In genomic region chr17:55122114-55122513, GRCh38 we compare ENCODE assay signal across 20 cellular contexts.
DNase-seq lines count a peak whose midpoint lies in the region; ATAC-seq and TF ChIP-seq lines count a peak whose summit lies in the region.
"Had no signal": no experiment of that assay in that cellular context is flagged by ENCODE, and none has a peak within 500 bp of the region (broad histone marks: within the 10 kb centered on the region; RNA-seq: fewer than 3 reads in every experiment).

No MANE protein-coding gene starts in this region.

- H3K9me3 Mint-ChIP-seq in activated naive CD8-positive, alpha-beta T cell treated with anti-CD3 and anti-CD28 coated beads, Interleukin-2, amount 50 U/mL, for 24 hours = no peaks in the 10 kb centered on the region
- H3K9me3 Mint-ChIP-seq in activated naive CD8-positive, alpha-beta T cell treated with anti-CD3 and anti-CD28 coated beads for 36 hours = no peaks in the 10 kb centered on the region
- no peaks in the 10 kb centered on the region for H3K9me3 Mint-ChIP-seq in activated T-helper 17 cell treated with anti-CD3 and anti-CD28 coated beads, Interleukin-2, amount 50 U/mL, for 72 hours
- no peaks in the 10 kb centered on the region for H3K9me3 Mint-ChIP-seq in stimulated activated effector memory CD8-positive, alpha-beta T cell treated with anti-CD3 and anti-CD28 coated beads, Interleukin-12 subunit alpha, Interleukin-12 subunit beta, amount 100 ng/mL, for 72 hours
- no peaks in the 10 kb centered on the region for H3K9me3 Mint-ChIP-seq in Caco-2 (ENCODE audit: unreplicated experiment)
- H3K9me3 Mint-ChIP-seq: CD4-positive, alpha-beta memory T cell; CD8-positive, alpha-beta memory T cell had no signal

- CTCF ChIA-PET in Caco-2 (lab: Charles Lee) = no interaction called here

- no peaks in the 10 kb centered on the region for H3K36me3 Mint-ChIP-seq in activated naive CD8-positive, alpha-beta T cell treated with anti-CD3 and anti-CD28 coated beads, Interleukin-2, amount 50 U/mL, for 24 hours (ENCODE audit: low read depth)
- no peaks in the 10 kb centered on the region for H3K36me3 Mint-ChIP-seq in activated naive CD8-positive, alpha-beta T cell treated with anti-CD3 and anti-CD28 coated beads for 36 hours
- H3K36me3 Mint-ChIP-seq in activated T-helper 17 cell treated with anti-CD3 and anti-CD28 coated beads, Interleukin-2, amount 50 U/mL, for 72 hours (ENCODE audit: low read depth) = no peaks in the 10 kb centered on the region
- H3K36me3 Mint-ChIP-seq in stimulated activated effector memory CD8-positive, alpha-beta T cell treated with anti-CD3 and anti-CD28 coated beads, Interleukin-12 subunit alpha, Interleukin-12 subunit beta, amount 100 ng/mL, for 72 hours = no peaks in the 10 kb centered on the region
- no peaks in the 10 kb centered on the region for H3K36me3 Mint-ChIP-seq in Caco-2 (ENCODE audit: insufficient read depth, unreplicated experiment)
- H3K36me3 Mint-ChIP-seq: CD14-positive monocyte; CD4-positive, alpha-beta memory T cell; CD4-positive, CD25-positive, alpha-beta regulatory T cell had no signal

- no peaks in the 10 kb centered on the region for H3K4me1 ChIP-seq in Caco-2
- H3K4me1 ChIP-seq: BE2C, BLaER1 had no signal

- no peaks in the 10 kb centered on the region for H3K27me3 ChIP-seq in Caco-2 (replicated peaks; ENCODE audit: control insufficient read depth, insufficient read depth, low read length)
- H3K27me3 ChIP-seq: BE2C, BLaER1 had no signal

- intact Hi-C loops in Caco-2 (cut with micrococcal nuclease; ENCODE audit: unreplicated experiment) = no loop called here

- TF ChIP-seq CTCF in Caco-2 (IDR thresholded peaks at IDR 0.05; ENCODE audit: insufficient read depth in 1 of 2, low read depth in 1 of 2, low read length in 1 of 2, severe bottlenecking in 1 of 2, unreplicated experiment in 1 of 2) = no peak

- POLR2A ChIA-PET in Caco-2 (lab: Charles Lee) = no interaction called here

- no peak for ATAC-seq in activated naive CD8-positive, alpha-beta T cell treated with anti-CD3 and anti-CD28 coated beads, Interleukin-2, amount 50 U/mL, for 24 hours
- peak; percentile 80 for ATAC-seq in activated T-helper 17 cell treated with anti-CD3 and anti-CD28 coated beads, Interleukin-2, amount 50 U/mL, for 72 hours (replicated peaks)
- peak; percentile 53 for ATAC-seq in stimulated activated effector memory CD8-positive, alpha-beta T cell treated with anti-CD3 and anti-CD28 coated beads, Interleukin-12 subunit alpha, Interleukin-12 subunit beta, amount 100 ng/mL, for 72 hours
- ATAC-seq in GM19452 (IDR thresholded peaks at IDR 0.05; ENCODE audit: unreplicated experiment) = no peak

- H3K27ac Mint-ChIP-seq in activated naive CD8-positive, alpha-beta T cell treated with anti-CD3 and anti-CD28 coated beads, Interleukin-2, amount 50 U/mL, for 24 hours = peak overlapping the region; percentile 1
- H3K27ac Mint-ChIP-seq in activated naive CD8-positive, alpha-beta T cell treated with anti-CD3 and anti-CD28 coated beads for 36 hours = no peak overlapping the region
- H3K27ac Mint-ChIP-seq in activated T-helper 17 cell treated with anti-CD3 and anti-CD28 coated beads, Interleukin-2, amount 50 U/mL, for 72 hours = peak overlapping the region; percentile 12
- H3K27ac Mint-ChIP-seq in stimulated activated effector memory CD8-positive, alpha-beta T cell treated with anti-CD3 and anti-CD28 coated beads, Interleukin-12 subunit alpha, Interleukin-12 subunit beta, amount 100 ng/mL, for 72 hours = no peak overlapping the region
- H3K27ac Mint-ChIP-seq in Caco-2 (ENCODE audit: unreplicated experiment) = no peak overlapping the region
- H3K27ac Mint-ChIP-seq: CD14-positive monocyte; CD4-positive, alpha-beta memory T cell; CD4-positive, CD25-positive, alpha-beta regulatory T cell; CD8-positive, alpha-beta memory T cell had no signal

- no peaks in the 10 kb centered on the region for H3K27me3 Mint-ChIP-seq in activated naive CD8-positive, alpha-beta T cell treated with anti-CD3 and anti-CD28 coated beads, Interleukin-2, amount 50 U/mL, for 24 hours
- no peaks in the 10 kb centered on the region for H3K27me3 Mint-ChIP-seq in activated naive CD8-positive, alpha-beta T cell treated with anti-CD3 and anti-CD28 coated beads for 36 hours
- no peaks in the 10 kb centered on the region for H3K27me3 Mint-ChIP-seq in activated T-helper 17 cell treated with anti-CD3 and anti-CD28 coated beads, Interleukin-2, amount 50 U/mL, for 72 hours
- no peaks in the 10 kb centered on the region for H3K27me3 Mint-ChIP-seq in Caco-2 (ENCODE audit: insufficient read depth, unreplicated experiment)
- H3K27me3 Mint-ChIP-seq: CD4-positive, alpha-beta memory T cell; CD4-positive, CD25-positive, alpha-beta regulatory T cell; CD8-positive, alpha-beta memory T cell had no signal

- no TSS peak for BruUV-seq in Caco-2 (replicated peaks; lab: Mats Ljungman, UMichigan)

- H3K36me3 ChIP-seq in Caco-2 (ENCODE audit: control insufficient read depth, insufficient read depth, low read length) = no peaks in the 10 kb centered on the region
- H3K36me3 ChIP-seq: BE2C, BLaER1 had no signal

- no peaks in the 10 kb centered on the region for H3K4me1 Mint-ChIP-seq in activated naive CD8-positive, alpha-beta T cell treated with anti-CD3 and anti-CD28 coated beads, Interleukin-2, amount 50 U/mL, for 24 hours
- H3K4me1 Mint-ChIP-seq in activated naive CD8-positive, alpha-beta T cell treated with anti-CD3 and anti-CD28 coated beads for 36 hours = no peaks in the 10 kb centered on the region
- H3K4me1 Mint-ChIP-seq in activated T-helper 17 cell treated with anti-CD3 and anti-CD28 coated beads, Interleukin-2, amount 50 U/mL, for 72 hours = peaks cover 19% of the 10 kb centered on the region
- H3K4me1 Mint-ChIP-seq in stimulated activated effector memory CD8-positive, alpha-beta T cell treated with anti-CD3 and anti-CD28 coated beads, Interleukin-12 subunit alpha, Interleukin-12 subunit beta, amount 100 ng/mL, for 72 hours = peaks cover 6% of the 10 kb centered on the region
- no peaks in the 10 kb centered on the region for H3K4me1 Mint-ChIP-seq in Caco-2 (ENCODE audit: low read depth, unreplicated experiment)
- H3K4me1 Mint-ChIP-seq: CD14-positive monocyte had no signal

- H3K4me3 ChIP-seq in Caco-2 (ENCODE audit: low read depth, low read length) = no peak overlapping the region
- H3K4me3 ChIP-seq: BLaER1 had no signal

- no peaks in the 10 kb centered on the region for H3K9me3 ChIP-seq in Caco-2
- H3K9me3 ChIP-seq: BE2C, BLaER1 had no signal

- H3K4me3 Mint-ChIP-seq in activated naive CD8-positive, alpha-beta T cell treated with anti-CD3 and anti-CD28 coated beads, Interleukin-2, amount 50 U/mL, for 24 hours = no peak overlapping the region
- no peak overlapping the region for H3K4me3 Mint-ChIP-seq in activated naive CD8-positive, alpha-beta T cell treated with anti-CD3 and anti-CD28 coated beads for 36 hours
- no peak overlapping the region for H3K4me3 Mint-ChIP-seq in activated T-helper 17 cell treated with anti-CD3 and anti-CD28 coated beads, Interleukin-2, amount 50 U/mL, for 72 hours
- no peak overlapping the region for H3K4me3 Mint-ChIP-seq in stimulated activated effector memory CD8-positive, alpha-beta T cell treated with anti-CD3 and anti-CD28 coated beads, Interleukin-12 subunit alpha, Interleukin-12 subunit beta, amount 100 ng/mL, for 72 hours
- no peak overlapping the region for H3K4me3 Mint-ChIP-seq in Caco-2 (ENCODE audit: unreplicated experiment)
- H3K4me3 Mint-ChIP-seq: CD14-positive monocyte; CD4-positive, alpha-beta memory T cell; CD4-positive, CD25-positive, alpha-beta regulatory T cell; CD8-positive, alpha-beta memory T cell had no signal

- DNase-seq in activated naive CD8-positive, alpha-beta T cell treated with anti-CD3 and anti-CD28 coated beads, Interleukin-2, amount 50 U/mL, for 24 hours = no peak
- no peak for DNase-seq in activated naive CD8-positive, alpha-beta T cell treated with anti-CD3 and anti-CD28 coated beads for 36 hours
- no peak for DNase-seq in stimulated activated effector memory CD8-positive, alpha-beta T cell treated with anti-CD3 and anti-CD28 coated beads, Interleukin-12 subunit alpha, Interleukin-12 subunit beta, amount 100 ng/mL, for 72 hours (ENCODE audit: low spot score in 2 of 2)
- no peak for DNase-seq in NCI-H526 treated with DMSO at 0.1 percent for 48 hours (lab: John Stamatoyannopoulos, UW)
- no peak for DNase-seq in Caco-2
- DNase-seq: 8988T; ACHN; BE2C; C1 segment of cervical spinal cord; Calu3; CD4-positive, alpha-beta memory T cell; CD4-positive, CD25-positive, alpha-beta regulatory T cell; CD8-positive, alpha-beta memory T cell; COR-L47; DMS79 treated with DMSO at 0.1 percent for 48 hours; GF-D8 had no signal

Comparison
In these comparisons a context has a peak if more than half of its experiments do, and no peak if none do; other contexts are left out.
1. H3K27ac Mint-ChIP-seq: peak in activated naive CD8-positive, alpha-beta T cell treated with anti-CD3 and anti-CD28 coated beads, Interleukin-2, amount 50 U/mL, for 24 hours (single experiment) and activated T-helper 17 cell treated with anti-CD3 and anti-CD28 coated beads, Interleukin-2, amount 50 U/mL, for 72 hours (single experiment); none in activated naive CD8-positive, alpha-beta T cell treated with anti-CD3 and anti-CD28 coated beads for 36 hours (single experiment), stimulated activated effector memory CD8-positive, alpha-beta T cell treated with anti-CD3 and anti-CD28 coated beads, Interleukin-12 subunit alpha, Interleukin-12 subunit beta, amount 100 ng/mL, for 72 hours (single experiment) and Caco-2 (single experiment).
2. ATAC-seq: peak in activated T-helper 17 cell treated with anti-CD3 and anti-CD28 coated beads, Interleukin-2, amount 50 U/mL, for 72 hours (single experiment) and stimulated activated effector memory CD8-positive, alpha-beta T cell treated with anti-CD3 and anti-CD28 coated beads, Interleukin-12 subunit alpha, Interleukin-12 subunit beta, amount 100 ng/mL, for 72 hours (single experiment); none in activated naive CD8-positive, alpha-beta T cell treated with anti-CD3 and anti-CD28 coated beads, Interleukin-2, amount 50 U/mL, for 24 hours (single experiment) and GM19452 (single experiment).